In the genomic region with DNA sequence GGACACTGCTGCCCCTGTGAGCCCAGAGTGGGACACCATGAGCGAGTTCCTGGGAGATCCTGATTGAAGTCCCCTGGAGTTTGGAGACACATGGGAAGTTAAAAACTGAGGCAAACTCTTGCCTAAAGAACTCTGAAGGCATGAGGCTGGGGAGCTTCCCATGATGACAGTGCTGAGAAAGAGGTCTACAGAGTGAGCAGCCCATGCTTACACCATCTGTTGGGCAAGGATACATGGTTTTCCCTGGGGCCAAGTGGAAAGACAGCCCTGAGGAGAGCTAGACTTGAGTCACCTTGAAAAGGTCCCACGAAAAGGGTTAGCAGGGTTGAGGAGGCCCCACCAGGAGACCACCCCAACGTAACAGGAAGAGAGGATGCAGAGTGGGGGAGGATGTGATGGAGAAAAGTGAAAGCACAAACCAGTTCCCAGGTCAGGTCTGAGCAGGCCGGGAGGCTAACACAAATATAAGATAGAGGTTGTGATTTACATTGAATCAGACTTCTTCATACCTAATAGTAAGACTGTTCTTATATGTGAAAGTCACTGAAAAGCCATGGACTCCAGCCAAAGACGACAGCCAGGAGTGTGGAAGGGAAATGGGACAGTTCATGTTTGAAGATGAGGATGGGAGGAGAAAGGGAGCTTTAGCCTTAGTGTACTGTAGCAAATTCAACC, we compare ENCODE assay signal across 1 cellular context.
TF ChIP-seq lines count a peak whose summit lies in the region.

No MANE protein-coding gene starts in this region.

TF ChIP-seq in IMR-90, 13 proteins besides CTCF, POLR2A, EP300 and RAD21 (continued from another document):
- no peak for TF ChIP-seq FOS (IDR thresholded peaks at IDR 0.05; ENCODE audit: low read depth, low read length)
- TF ChIP-seq RFX5 (IDR thresholded peaks at IDR 0.05; ENCODE audit: low read depth, low read length) = no peak
- TF ChIP-seq, protein P1, sequence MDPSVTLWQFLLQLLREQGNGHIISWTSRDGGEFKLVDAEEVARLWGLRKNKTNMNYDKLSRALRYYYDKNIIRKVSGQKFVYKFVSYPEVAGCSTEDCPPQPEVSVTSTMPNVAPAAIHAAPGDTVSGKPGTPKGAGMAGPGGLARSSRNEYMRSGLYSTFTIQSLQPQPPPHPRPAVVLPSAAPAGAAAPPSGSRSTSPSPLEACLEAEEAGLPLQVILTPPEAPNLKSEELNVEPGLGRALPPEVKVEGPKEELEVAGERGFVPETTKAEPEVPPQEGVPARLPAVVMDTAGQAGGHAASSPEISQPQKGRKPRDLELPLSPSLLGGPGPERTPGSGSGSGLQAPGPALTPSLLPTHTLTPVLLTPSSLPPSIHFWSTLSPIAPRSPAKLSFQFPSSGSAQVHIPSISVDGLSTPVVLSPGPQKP (IDR thresholded peaks at IDR 0.05; ENCODE audit: borderline replicate concordance, low read depth, low read length) = no peak
- TF ChIP-seq, protein P2, sequence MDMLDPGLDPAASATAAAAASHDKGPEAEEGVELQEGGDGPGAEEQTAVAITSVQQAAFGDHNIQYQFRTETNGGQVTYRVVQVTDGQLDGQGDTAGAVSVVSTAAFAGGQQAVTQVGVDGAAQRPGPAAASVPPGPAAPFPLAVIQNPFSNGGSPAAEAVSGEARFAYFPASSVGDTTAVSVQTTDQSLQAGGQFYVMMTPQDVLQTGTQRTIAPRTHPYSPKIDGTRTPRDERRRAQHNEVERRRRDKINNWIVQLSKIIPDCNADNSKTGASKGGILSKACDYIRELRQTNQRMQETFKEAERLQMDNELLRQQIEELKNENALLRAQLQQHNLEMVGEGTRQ (IDR thresholded peaks at IDR 0.05; ENCODE audit: low read depth, low read length) = no peak
- no peak for TF ChIP-seq MXI1 (IDR thresholded peaks at IDR 0.05; ENCODE audit: borderline replicate concordance, low read depth, low read length)
- no peak for TF ChIP-seq NFE2L2 (IDR thresholded peaks at IDR 0.05; ENCODE audit: low read depth, low read length)
- no peak for TF ChIP-seq MAFK (IDR thresholded peaks at IDR 0.05; ENCODE audit: low read depth, low read length)
TF ChIP-seq in IMR-90: peak in this region for 0.
